Comparison of ENCODE assay signal across 1 cellular context in the genomic region with DNA sequence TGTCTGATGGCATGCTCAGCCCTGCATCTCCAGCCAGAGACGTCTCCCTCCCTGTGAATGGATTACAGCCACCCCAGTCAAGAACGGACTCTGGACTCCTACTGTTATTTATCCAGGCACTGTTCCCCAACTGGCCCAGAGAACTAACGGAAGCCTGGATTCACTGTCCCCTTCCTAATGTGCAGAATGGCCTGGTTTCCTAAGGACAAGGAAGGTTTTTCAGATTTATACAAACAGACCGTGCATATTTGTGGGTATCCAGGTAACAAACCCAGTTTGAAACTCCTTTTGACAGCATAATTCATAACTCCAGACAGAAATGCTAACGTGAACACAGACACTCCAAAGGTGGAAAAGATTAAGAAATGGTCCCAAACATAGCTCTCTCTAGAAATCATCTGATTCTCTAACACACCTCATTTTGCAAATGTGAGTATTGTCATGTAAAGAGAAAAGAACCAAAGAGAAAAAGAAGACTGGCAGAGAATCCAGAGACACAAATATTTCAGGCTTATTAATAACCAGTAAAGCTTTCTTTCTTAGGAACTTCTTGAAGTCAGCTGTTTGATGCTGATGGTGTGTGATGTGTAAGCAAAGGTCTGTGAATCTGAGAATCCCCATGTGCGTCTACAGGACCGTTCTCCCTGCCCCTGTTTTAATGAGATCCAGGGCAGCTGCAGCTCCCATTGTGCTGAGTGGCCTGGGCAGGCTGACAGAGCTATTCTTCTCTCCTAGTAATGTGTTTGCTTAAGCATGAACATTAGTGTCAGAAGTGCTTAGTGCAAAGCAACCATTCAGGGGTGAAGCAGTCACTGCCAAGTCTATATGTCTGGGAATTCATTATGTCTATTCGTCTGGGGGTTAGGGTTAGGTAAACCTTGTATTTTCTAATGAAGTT.
TF ChIP-seq lines count a peak whose summit lies in the region.

No MANE protein-coding gene starts in this region.

TF ChIP-seq in SK-N-SH treated with all-trans-retinoic acid at 6 μM for 48 hours, 23 proteins besides CTCF, POLR2A, EP300 and RAD21 (continued from another document):
- TF ChIP-seq, protein P1, sequence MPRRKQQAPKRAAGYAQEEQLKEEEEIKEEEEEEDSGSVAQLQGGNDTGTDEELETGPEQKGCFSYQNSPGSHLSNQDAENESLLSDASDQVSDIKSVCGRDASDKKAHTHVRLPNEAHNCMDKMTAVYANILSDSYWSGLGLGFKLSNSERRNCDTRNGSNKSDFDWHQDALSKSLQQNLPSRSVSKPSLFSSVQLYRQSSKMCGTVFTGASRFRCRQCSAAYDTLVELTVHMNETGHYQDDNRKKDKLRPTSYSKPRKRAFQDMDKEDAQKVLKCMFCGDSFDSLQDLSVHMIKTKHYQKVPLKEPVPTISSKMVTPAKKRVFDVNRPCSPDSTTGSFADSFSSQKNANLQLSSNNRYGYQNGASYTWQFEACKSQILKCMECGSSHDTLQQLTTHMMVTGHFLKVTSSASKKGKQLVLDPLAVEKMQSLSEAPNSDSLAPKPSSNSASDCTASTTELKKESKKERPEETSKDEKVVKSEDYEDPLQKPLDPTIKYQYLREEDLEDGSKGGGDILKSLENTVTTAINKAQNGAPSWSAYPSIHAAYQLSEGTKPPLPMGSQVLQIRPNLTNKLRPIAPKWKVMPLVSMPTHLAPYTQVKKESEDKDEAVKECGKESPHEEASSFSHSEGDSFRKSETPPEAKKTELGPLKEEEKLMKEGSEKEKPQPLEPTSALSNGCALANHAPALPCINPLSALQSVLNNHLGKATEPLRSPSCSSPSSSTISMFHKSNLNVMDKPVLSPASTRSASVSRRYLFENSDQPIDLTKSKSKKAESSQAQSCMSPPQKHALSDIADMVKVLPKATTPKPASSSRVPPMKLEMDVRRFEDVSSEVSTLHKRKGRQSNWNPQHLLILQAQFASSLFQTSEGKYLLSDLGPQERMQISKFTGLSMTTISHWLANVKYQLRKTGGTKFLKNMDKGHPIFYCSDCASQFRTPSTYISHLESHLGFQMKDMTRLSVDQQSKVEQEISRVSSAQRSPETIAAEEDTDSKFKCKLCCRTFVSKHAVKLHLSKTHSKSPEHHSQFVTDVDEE (CRISPR knock-in tag; IDR thresholded peaks at IDR 0.05), result peak; percentile 58; the same call in 1 of the 2 replicates
- TF ChIP-seq ZC3H10 (CRISPR knock-in tag; IDR thresholded peaks at IDR 0.05) (no peak), PPARA (CRISPR knock-in tag; IDR thresholded peaks at IDR 0.05; ENCODE audit: borderline replicate concordance) (no peak), ZFP30 (CRISPR knock-in tag; IDR thresholded peaks at IDR 0.05) (no peak), OSR1 (CRISPR knock-in tag; IDR thresholded peaks at IDR 0.05) (no peak)
